ENCODE assay signal across 33 cellular contexts in the genomic region with DNA sequence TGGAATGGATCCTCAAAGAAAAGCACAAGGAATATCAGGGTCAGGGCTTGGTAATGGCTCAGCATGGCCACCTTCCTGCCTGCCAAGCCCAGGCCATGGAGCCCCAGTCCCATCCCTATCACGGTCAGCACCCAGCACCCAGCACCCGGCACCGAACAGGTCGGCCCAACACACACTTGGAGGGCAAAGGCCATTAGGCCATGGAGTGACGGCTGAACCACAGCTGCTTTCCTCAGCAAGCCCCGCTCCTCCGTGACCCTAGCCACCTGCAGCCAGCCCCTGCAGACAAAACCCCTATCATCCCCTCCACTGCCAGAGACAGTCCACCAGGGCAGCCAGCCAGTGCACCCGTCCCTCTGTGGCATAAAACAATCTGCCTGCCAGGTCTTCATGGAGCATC.
"Had no signal": no experiment of that assay in that cellular context is flagged by ENCODE, and none has a peak within 500 bp of the region (broad histone marks: within the 10 kb centered on the region; RNA-seq: fewer than 3 reads in every experiment).

No MANE protein-coding gene starts in this region.

- H3K27ac Mint-ChIP-seq: activated CD4-positive, alpha-beta memory T cell treated with anti-CD3 and anti-CD28 coated beads, Interleukin-2, amount 10 ng/mL, durations not matched to agents 7 days and 5 days; activated CD8-positive, alpha-beta memory T cell treated with anti-CD3 and anti-CD28 coated beads, Interleukin-2, amount 10 ng/mL, durations not matched to agents 7 days and 5 days; activated naive CD4-positive, alpha-beta T cell treated with anti-CD3 and anti-CD28 coated beads, Interleukin-2, amount 50 U/mL, for 24 hours; activated naive CD8-positive, alpha-beta T cell treated with anti-CD3 and anti-CD28 coated beads, Interleukin-2, amount 10 ng/mL, durations not matched to agents 7 days and 5 days; IgD-negative memory B cell had no signal

- H3K4me3 ChIP-seq: body of pancreas, breast epithelium, Peyer's patch had no signal

- H3K27ac ChIP-seq: body of pancreas, breast epithelium, Peyer's patch, WERI-Rb-1 had no signal

- ATAC-seq: activated CD8-positive, alpha-beta memory T cell treated with anti-CD3 and anti-CD28 coated beads, Interleukin-2, amount 10 ng/mL, durations not matched to agents 7 days and 5 days; body of pancreas; PC-3 had no signal

- H3K4me3 Mint-ChIP-seq: activated CD4-positive, alpha-beta memory T cell treated with anti-CD3 and anti-CD28 coated beads, Interleukin-2, amount 10 ng/mL, durations not matched to agents 7 days and 5 days; activated CD8-positive, alpha-beta memory T cell treated with anti-CD3 and anti-CD28 coated beads, Interleukin-2, amount 10 ng/mL, durations not matched to agents 7 days and 5 days; activated naive CD4-positive, alpha-beta T cell treated with anti-CD3 and anti-CD28 coated beads, Interleukin-2, amount 50 U/mL, for 24 hours; activated naive CD8-positive, alpha-beta T cell treated with anti-CD3 and anti-CD28 coated beads, Interleukin-2, amount 10 ng/mL, durations not matched to agents 7 days and 5 days; IgD-negative memory B cell had no signal

- H3K36me3 Mint-ChIP-seq: activated CD8-positive, alpha-beta memory T cell treated with anti-CD3 and anti-CD28 coated beads, Interleukin-2, amount 10 ng/mL, durations not matched to agents 7 days and 5 days had no signal

- H3K9me3 Mint-ChIP-seq: activated CD4-positive, alpha-beta memory T cell treated with anti-CD3 and anti-CD28 coated beads, Interleukin-2, amount 10 ng/mL, durations not matched to agents 7 days and 5 days; activated naive CD4-positive, alpha-beta T cell treated with anti-CD3 and anti-CD28 coated beads, Interleukin-2, amount 50 U/mL, for 24 hours; IgD-negative memory B cell had no signal

- H3K4me1 ChIP-seq: body of pancreas, breast epithelium, Peyer's patch had no signal

- H3K27me3 ChIP-seq: body of pancreas, breast epithelium, Peyer's patch had no signal

- H3K4me1 Mint-ChIP-seq: activated naive CD4-positive, alpha-beta T cell treated with anti-CD3 and anti-CD28 coated beads, Interleukin-2, amount 50 U/mL, for 24 hours; activated naive CD8-positive, alpha-beta T cell treated with anti-CD3 and anti-CD28 coated beads, Interleukin-2, amount 10 ng/mL, durations not matched to agents 7 days and 5 days had no signal

- DNase-seq: activated CD4-positive, alpha-beta memory T cell treated with anti-CD3 and anti-CD28 coated beads, Interleukin-2, amount 10 ng/mL, durations not matched to agents 7 days and 5 days; activated CD4-positive, alpha-beta T cell treated with anti-CD3 and anti-CD28 coated beads for 1 hour; activated CD4-positive, alpha-beta T cell treated with anti-CD3 and anti-CD28 coated beads for 48 hours; activated CD4-positive, CD25-positive, alpha-beta regulatory T cell; activated CD8-positive, alpha-beta memory T cell treated with anti-CD3 and anti-CD28 coated beads for 24 hours; activated CD8-positive, alpha-beta memory T cell treated with anti-CD3 and anti-CD28 coated beads, Interleukin-2, amount 10 ng/mL, durations not matched to agents 7 days and 5 days; activated CD8-positive, alpha-beta memory T cell treated with anti-CD3 and anti-CD28 coated beads, Interleukin-2, amount 50 U/mL, for 48 hours; activated effector memory CD4-positive, alpha-beta T cell treated with anti-CD3 and anti-CD28 coated beads, Interleukin-2, amount 50 U/mL, for 16 hours; activated naive CD4-positive, alpha-beta T cell treated with Interleukin-2 at 50 U/mL for 16 hours; activated naive CD8-positive, alpha-beta T cell treated with anti-CD3 and anti-CD28 coated beads, Interleukin-2, amount 10 ng/mL, durations not matched to agents 7 days and 5 days; activated T-cell treated with anti-CD3 and anti-CD28 coated beads, Interleukin-2, amount 50 U/mL, for 48 hours; amygdala; body of pancreas; caudate nucleus; Karpas-422; KBM-7; NCI-H1105; NCI-H1417 treated with DMSO at 0.1 percent for 48 hours; NCI-H1930; NCI-H2081 treated with DMSO at 0.1 percent for 48 hours; NCI-H226; NCI-H524 treated with DMSO at 0.1 percent for 48 hours; PC-3; RPMI8226; SW 1271; T-helper 1 cell; T-helper 2 cell; T-helper 9 cell; WERI-Rb-1 had no signal

- H3K36me3 ChIP-seq: breast epithelium had no signal

- H3K27me3 Mint-ChIP-seq: activated CD4-positive, alpha-beta memory T cell treated with anti-CD3 and anti-CD28 coated beads, Interleukin-2, amount 10 ng/mL, durations not matched to agents 7 days and 5 days; activated CD8-positive, alpha-beta memory T cell treated with anti-CD3 and anti-CD28 coated beads, Interleukin-2, amount 10 ng/mL, durations not matched to agents 7 days and 5 days; activated naive CD4-positive, alpha-beta T cell treated with anti-CD3 and anti-CD28 coated beads, Interleukin-2, amount 50 U/mL, for 24 hours; activated naive CD8-positive, alpha-beta T cell treated with anti-CD3 and anti-CD28 coated beads, Interleukin-2, amount 10 ng/mL, durations not matched to agents 7 days and 5 days; IgD-negative memory B cell had no signal

- H3K9me3 ChIP-seq: body of pancreas, breast epithelium, Peyer's patch had no signal
